In genomic region chr4:26861434-26862186, GRCh38 we compare ENCODE assay signal across 8 cellular contexts. TPM values are rescaled to one million over a fixed set of nuclear protein-coding genes. Genes with fewer than 3 reads are reported as not detected.
DNase-seq lines count a peak whose midpoint lies in the region; ATAC-seq, FAIRE-seq and TF ChIP-seq lines count a peak whose summit lies in the region.

No MANE protein-coding gene starts in this region.

- H3K27ac ChIP-seq in uterus = peak overlapping the region; percentile 95 to 96

- H3K4me3 Mint-ChIP-seq in activated naive CD8-positive, alpha-beta T cell treated with anti-CD3 and anti-CD28 coated beads, Interleukin-2, amount 50 U/mL, for 24 hours = peak overlapping the region; percentile 92

- TF ChIP-seq POLR2A in H54 (IDR thresholded peaks at IDR 0.05; ENCODE audit: low read depth, low read length) = peak; percentile 47; the same call in 1 of the 2 replicates
- no peak for TF ChIP-seq POLR2A in uterus (IDR thresholded peaks at IDR 0.05)

- H3K36me3 ChIP-seq in uterus = no peaks in the 10 kb centered on the region

- peak; percentile 65 for DNase-seq in G401 (ENCODE audit: low spot score)
- peak; percentile 16 for DNase-seq in H54 (ENCODE audit: insufficient read length, low spot score)
- peak; percentile 52 for DNase-seq in LoVo (ENCODE audit: low spot score)
- DNase-seq in SKM-1 treated with dmso at 0.1 percent for 144 hours (lab: John Stamatoyannopoulos, UW; ENCODE audit: unreplicated experiment) = peak; percentile 72
- DNase-seq in activated naive CD8-positive, alpha-beta T cell treated with anti-CD3 and anti-CD28 coated beads, Interleukin-2, amount 50 U/mL, for 24 hours = peak; percentile 75
- DNase-seq in left cardiac atrium = peak; percentile 76
- peak; percentile 64 for DNase-seq in putamen (ENCODE audit: low spot score)
- DNase-seq in uterus = peak; percentile 54 to 58

- TF ChIP-seq CTCF in uterus (IDR thresholded peaks at IDR 0.05) = no peak

- H3K4me1 Mint-ChIP-seq in activated naive CD8-positive, alpha-beta T cell treated with anti-CD3 and anti-CD28 coated beads, Interleukin-2, amount 50 U/mL, for 24 hours = peaks cover 75% of the 10 kb centered on the region

- no peak for FAIRE-seq in H54 (lab: Jason Lieb, UNC)

- peak; percentile 37 for ATAC-seq in activated naive CD8-positive, alpha-beta T cell treated with anti-CD3 and anti-CD28 coated beads, Interleukin-2, amount 50 U/mL, for 24 hours
- peak; percentile 27 to 32 for ATAC-seq in left cardiac atrium

- peak overlapping the region; percentile 94 for H3K27ac Mint-ChIP-seq in activated naive CD8-positive, alpha-beta T cell treated with anti-CD3 and anti-CD28 coated beads, Interleukin-2, amount 50 U/mL, for 24 hours

- in situ Hi-C loops in G401 (cut with HindIII; ENCODE audit: low sequenced_read_pairs) = no loop called here

- H3K36me3 Mint-ChIP-seq in activated naive CD8-positive, alpha-beta T cell treated with anti-CD3 and anti-CD28 coated beads, Interleukin-2, amount 50 U/mL, for 24 hours (ENCODE audit: low read depth) = no peaks in the 10 kb centered on the region

- H3K9me3 ChIP-seq in uterus = no peaks in the 10 kb centered on the region

- no peaks in the 10 kb centered on the region for H3K27me3 ChIP-seq in uterus

- H3K9me3 Mint-ChIP-seq in activated naive CD8-positive, alpha-beta T cell treated with anti-CD3 and anti-CD28 coated beads, Interleukin-2, amount 50 U/mL, for 24 hours = no peaks in the 10 kb centered on the region

- H3K4me3 ChIP-seq in uterus = peak overlapping the region; percentile 62 to 78

- H3K4me1 ChIP-seq in uterus = peaks cover 0 to 17% of the 10 kb centered on the region in 2 donors

- no peaks in the 10 kb centered on the region for H3K27me3 Mint-ChIP-seq in activated naive CD8-positive, alpha-beta T cell treated with anti-CD3 and anti-CD28 coated beads, Interleukin-2, amount 50 U/mL, for 24 hours

- intact Hi-C loops in left cardiac atrium (cut with DNase I) = loop anchor here (5.0 to 10.0 kb wide), 4 partner anchors 107 to 146 kb away; no protein-coding TSS in a partner anchor
- intact Hi-C loops in uterus (cut with DNase I; ENCODE audit: low total_unique reads) = no loop called here

RNA-seq across cellular contexts. Expression of gene STIM2, which starts 1.0 kb away (rescaled TPM):
- 27.4 and 35.5 TPM in 2 replicates for total RNA-seq in G401 (2014; rRNA removed; shearing (Covaris generic))
- total RNA-seq in left cardiac atrium = 10 to 100 TPM; 12.1 to 16.9 TPM
- total RNA-seq in uterus = 10 to 100 TPM; 27.9 to 38.2 (median 29.4) TPM

Comparison
In these comparisons a context has a peak if more than half of its experiments do, and no peak if none do; other contexts are left out.
1. Peak in every context shown above with its lines: DNase-seq, ATAC-seq, H3K4me3 ChIP-seq and H3K27ac ChIP-seq.
2. DNase-seq: peak in every context shown above with its lines; median percentile 76 in left cardiac atrium; 75 in activated naive CD8-positive, alpha-beta T cell treated with anti-CD3 and anti-CD28 coated beads, Interleukin-2, amount 50 U/mL, for 24 hours; 72 in SKM-1 treated with dmso at 0.1 percent for 144 hours; 65 in G401; 64 in putamen; 56 in uterus; 52 in LoVo; 16 in H54.